22 cellular contexts compared by ENCODE assay signal in the genomic region with DNA sequence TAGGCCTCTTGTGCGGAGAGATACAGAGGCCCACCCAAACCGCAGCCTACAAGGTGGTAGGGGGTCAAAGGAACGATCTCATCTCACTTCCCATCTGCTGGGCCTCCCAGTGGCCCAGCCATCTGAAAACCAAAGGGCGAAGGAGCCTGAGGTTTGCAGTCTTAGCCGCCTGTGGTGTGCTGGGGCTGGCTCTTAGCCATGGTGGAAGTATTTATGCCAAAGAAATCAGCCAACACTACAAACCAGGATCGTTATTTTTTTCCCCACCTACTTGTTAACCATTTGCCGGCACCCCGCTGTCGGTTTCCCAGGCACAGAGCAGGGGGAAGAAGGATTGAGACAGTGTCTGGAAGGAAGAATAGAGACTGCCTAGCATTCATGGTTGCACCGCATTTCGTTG. TPM values are rescaled to one million over a fixed set of nuclear protein-coding genes. Genes with fewer than 3 reads are reported as not detected.
A peak's percentile ranks its signal among the peaks of the same experiment; 100 is the strongest.
DNase-seq lines count a peak whose midpoint lies in the region; ATAC-seq, FAIRE-seq and TF ChIP-seq lines count a peak whose summit lies in the region.
"Had no signal": no experiment of that assay in that cellular context is flagged by ENCODE, and none has a peak within 500 bp of the region (broad histone marks: within the 10 kb centered on the region; RNA-seq: fewer than 3 reads in every experiment).

No MANE protein-coding gene starts in this region.

- H3K36me3 Mint-ChIP-seq in activated CD4-positive, alpha-beta memory T cell treated with anti-CD3 and anti-CD28 coated beads for 36 hours = no peaks in the 10 kb centered on the region
- H3K36me3 Mint-ChIP-seq: CD8-positive, alpha-beta T cell; IgD-negative memory B cell had no signal

- no TSS peak for BruUV-seq in HepG2 (replicated peaks; lab: Mats Ljungman, UMichigan)

- intact Hi-C loops in HepG2 (cut with micrococcal nuclease; ENCODE audit: unreplicated experiment) = loop anchor here (5.0 to 10.0 kb wide), 2 partner anchors 280 to 493 kb away; a partner anchor contains a TSS
- intact Hi-C loops in right lobe of liver (cut with DNase I) = loop anchor here (10.0 kb wide), 2 partner anchors 940 to 950 kb away; a partner anchor contains a TSS
- intact Hi-C loops in activated CD4-positive, alpha-beta memory T cell treated with anti-CD3 and anti-CD28 coated beads for 36 hours (cut with micrococcal nuclease) = no loop called here

- peaks cover 0 to 15% (median 9%) of the 10 kb centered on the region in 4 donors for H3K4me1 ChIP-seq in liver (ENCODE audit: control insufficient read depth in 4 of 4, insufficient read depth in 4 of 4, low read length in 3 of 4)
- H3K4me1 ChIP-seq in HepG2 (ENCODE audit: insufficient read depth, low read length) = peaks cover 21% of the 10 kb centered on the region
- H3K4me1 ChIP-seq in right lobe of liver = peaks cover 0 to 11% (median 0%) of the 10 kb centered on the region in 4 donors
- H3K4me1 ChIP-seq: BLaER1, Peyer's patch had no signal

- H3K9ac ChIP-seq in liver (ENCODE audit: low read depth in 1 of 2, low read length in 2 of 2) = no peak overlapping the region
- no peak overlapping the region for H3K9ac ChIP-seq in HepG2 (ENCODE audit: insufficient read depth, low read depth, low read length)
- H3K9ac ChIP-seq: BLaER1 had no signal

- H3K4me3 Mint-ChIP-seq in activated CD4-positive, alpha-beta memory T cell treated with anti-CD3 and anti-CD28 coated beads for 36 hours = no peak overlapping the region
- H3K4me3 Mint-ChIP-seq: CD8-positive, alpha-beta T cell; HFFc6; IgD-negative memory B cell had no signal

- in situ Hi-C loops in HepG2 (cut with HindIII; ENCODE audit: extremely low pct_ligation_motif_present, low pct_unique_long_range_greater_than_20kb) = loop anchor here (10.0 to 25.0 kb wide), 3 partner anchors 457 to 582 kb away; no protein-coding TSS in a partner anchor
- in situ Hi-C loops in astrocyte of the spinal cord (cut with HindIII; ENCODE audit: low sequenced_read_pairs) = no loop called here

- H4K20me1 ChIP-seq in HepG2 (ENCODE audit: insufficient read depth, low read length) = no peaks in the 10 kb centered on the region
- H4K20me1 ChIP-seq: BLaER1 had no signal

- H3K4me3 ChIP-seq in liver (ENCODE audit: low read depth in 1 of 3, low read length in 3 of 3) (no peak overlapping the region), HepG2 (replicated peaks in 1 of 3; ENCODE audit: insufficient read depth in 1 of 3, low read depth in 2 of 3, low read length in 3 of 3) (no peak overlapping the region), astrocyte of the spinal cord (ENCODE audit: low read depth, low read length) (no peak overlapping the region), right lobe of liver (no peak overlapping the region)
- H3K4me3 ChIP-seq: BLaER1, GM12878, MG63, Peyer's patch had no signal

- H3K36me3 ChIP-seq in liver (ENCODE audit: control insufficient read depth in 4 of 4, insufficient read depth in 3 of 4, low read depth in 1 of 4, low read length in 3 of 4) (no peaks in the 10 kb centered on the region), HepG2 (replicated peaks in 1 of 2; ENCODE audit: control insufficient read depth in 1 of 2, insufficient read depth in 2 of 2, low read length in 2 of 2) (no peaks in the 10 kb centered on the region), right lobe of liver (no peaks in the 10 kb centered on the region)
- H3K36me3 ChIP-seq: BLaER1, MG63, Peyer's patch had no signal

- TF ChIP-seq POLR2A in HepG2 (IDR thresholded peaks at IDR 0.05; ENCODE audit: insufficient read depth in 1 of 2, low read depth in 2 of 2, low read length in 2 of 2) = no peak
- TF ChIP-seq POLR2A in right lobe of liver (IDR thresholded peaks at IDR 0.05) = no peak

- no peak for TF ChIP-seq EP300 in HepG2 (IDR thresholded peaks at IDR 0.05; ENCODE audit: low read depth in 2 of 2, low read length in 2 of 2)
- no peak for TF ChIP-seq EP300 in HepG2 (CRISPR knock-in tag; IDR thresholded peaks at IDR 0.05; ENCODE audit: borderline replicate concordance)

- H3K9me3 ChIP-seq in liver (ENCODE audit: control insufficient read depth in 4 of 4, low read length in 3 of 4) (no peaks in the 10 kb centered on the region), HepG2 (ENCODE audit: low read length) (no peaks in the 10 kb centered on the region), right lobe of liver (no peaks in the 10 kb centered on the region)
- H3K9me3 ChIP-seq: BLaER1, MG63, Peyer's patch had no signal

- TF ChIP-seq RAD21 in liver (IDR thresholded peaks at IDR 0.05) (no peak), HepG2 (CRISPR knock-in tag; IDR thresholded peaks at IDR 0.05) (no peak)

- H3K79me2 ChIP-seq in HepG2 (ENCODE audit: insufficient read depth, low read length) = no peaks in the 10 kb centered on the region

- H3K27me3 ChIP-seq in liver (ENCODE audit: control insufficient read depth in 4 of 4, insufficient read depth in 4 of 4, low read length in 3 of 4) (no peaks in the 10 kb centered on the region), HepG2 (ENCODE audit: control insufficient read depth in 1 of 2, insufficient read depth in 2 of 2, low read length in 2 of 2) (no peaks in the 10 kb centered on the region), right lobe of liver (no peaks in the 10 kb centered on the region)
- H3K27me3 ChIP-seq: MG63, Peyer's patch had no signal

- H2AFZ ChIP-seq in HepG2 (ENCODE audit: low read length) = no peak overlapping the region

- FAIRE-seq in HepG2 (lab: Jason Lieb, UNC) = no peak
- FAIRE-seq: GM12878, GM18507 had no signal

- no peak overlapping the region for H3K4me2 ChIP-seq in HepG2 (ENCODE audit: low read depth, low read length)
- H3K4me2 ChIP-seq: BLaER1 had no signal

- no peaks in the 10 kb centered on the region for H3K4me1 Mint-ChIP-seq in activated CD4-positive, alpha-beta memory T cell treated with anti-CD3 and anti-CD28 coated beads for 36 hours (ENCODE audit: low read depth)

- H3K27ac ChIP-seq in liver (ENCODE audit: low read depth in 1 of 2, low read length in 2 of 2) = peak overlapping the region in 1 of 2 donors; percentile 31
- H3K27ac ChIP-seq in HepG2 (ENCODE audit: extremely low read length, insufficient read depth, low read length) = no peak overlapping the region
- H3K27ac ChIP-seq in right lobe of liver = peak overlapping the region in 1 of 3 donors; percentile 37
- H3K27ac ChIP-seq: BLaER1, HL-60, Peyer's patch had no signal

- no peak for TF ChIP-seq CTCF in liver (IDR thresholded peaks at IDR 0.05; ENCODE audit: low read depth, low read length, missing input control)
- no peak for TF ChIP-seq CTCF in HepG2 (CRISPR knock-in tag; IDR thresholded peaks at IDR 0.05)
- no peak for TF ChIP-seq CTCF in astrocyte of the spinal cord (IDR thresholded peaks at IDR 0.05; ENCODE audit: low read depth, low read length)
- TF ChIP-seq CTCF in right lobe of liver (IDR thresholded peaks at IDR 0.05) = no peak

- no peak for ATAC-seq in HepG2
- ATAC-seq in right lobe of liver = peak; percentile 39 to 67 (median 56)
- no peak for ATAC-seq in GM18498 (IDR thresholded peaks at IDR 0.05; ENCODE audit: unreplicated experiment)
- ATAC-seq: CD8-positive, alpha-beta T cell; GM12878; Right ventricle myocardium inferior had no signal

- WGBS in liver = 36% methylated on average over 11 of the region's 11 CpGs
- 96% methylated on average over 6 of the region's 11 CpGs for WGBS in HepG2 (ENCODE audit: low lambda C conversion rate)
- WGBS in right lobe of liver (ENCODE audit: insufficient coverage, low coverage, low lambda C conversion rate, missing lambda C conversion rate) = 47% methylated on average over 9 of the region's 11 CpGs

- CTCF ChIA-PET in HepG2 (lab: Yijun Ruan, JAX; ENCODE audit: low intra/inter-chr PET ratio, low total read pairs) = no interaction called here
- CTCF ChIA-PET in activated CD4-positive, alpha-beta memory T cell treated with anti-CD3 and anti-CD28 coated beads for 36 hours (lab: Charles Lee) = no interaction called here

- H3K9me3 Mint-ChIP-seq in activated CD4-positive, alpha-beta memory T cell treated with anti-CD3 and anti-CD28 coated beads for 36 hours = no peaks in the 10 kb centered on the region
- H3K9me3 Mint-ChIP-seq: CD8-positive, alpha-beta T cell; HFFc6; IgD-negative memory B cell had no signal

- no peak overlapping the region for H3K27ac Mint-ChIP-seq in activated CD4-positive, alpha-beta memory T cell treated with anti-CD3 and anti-CD28 coated beads for 36 hours
- H3K27ac Mint-ChIP-seq: CD8-positive, alpha-beta T cell; HFFc6; IgD-negative memory B cell had no signal

- DNase-seq in HepG2 (ENCODE audit: low spot score) (no peak), astrocyte of the spinal cord (ENCODE audit: low read depth, low spot score) (peak; percentile 39), right lobe of liver (peak in 1 of 3 donors; percentile 53), retina (no peak)
- no peak for DNase-seq in activated CD4-positive, alpha-beta memory T cell treated with anti-CD3 and anti-CD28 coated beads for 36 hours
- DNase-seq: CD8-positive, alpha-beta T cell; HFFc6; Karpas-422; NCI-H1092; NCI-H1436 treated with DMSO at 0.1 percent for 48 hours; NCI-H2029; NCI-H2171; Peyer's patch had no signal

- H3K27me3 Mint-ChIP-seq in activated CD4-positive, alpha-beta memory T cell treated with anti-CD3 and anti-CD28 coated beads for 36 hours = no peaks in the 10 kb centered on the region

- POLR2A ChIA-PET in HepG2 (lab: Yijun Ruan, JAX) = no interaction called here
- POLR2A ChIA-PET in activated CD4-positive, alpha-beta memory T cell treated with anti-CD3 and anti-CD28 coated beads for 36 hours (lab: Charles Lee) = no interaction called here

RNA-seq across cellular contexts. Expression of a gene that starts 30.9 kb away (rescaled TPM):
- total RNA-seq in liver (1 to 10 TPM; 2.4 to 3.3 TPM), HepG2 (2016; rRNA removed; fragmentation: Illumina TruSeq; extraction: Trizol) (7.0 and 9.2 TPM in 2 replicates), right lobe of liver (1 to 10 TPM; 1.7 to 3.1 (median 2.4) TPM)
- polyA plus RNA-seq in liver (1 to 10 TPM in 1 of 2 donors, under 1 TPM in 1; 0.59 to 1.6 TPM), HepG2 (2011; rRNA removed) (2.1 and 2.8 TPM in 2 replicates)
- total RNA-seq in HepG2 (2016; cell fraction: cytosol; rRNA removed; fragmentation: Illumina TruSeq; extraction: Trizol; ENCODE audit: low read depth) = 2.6 and 4.6 TPM in 2 replicates
- 5.7 and 8.2 TPM in 2 replicates for total RNA-seq in HepG2 (2016; cell fraction: insoluble cytoplasmic fraction; rRNA removed; fragmentation: Illumina TruSeq; extraction: Trizol)
- total RNA-seq in HepG2 (2016; cell fraction: membrane; rRNA removed; fragmentation: Illumina TruSeq; extraction: Trizol) = 3.7 and 3.9 TPM in 2 replicates
- total RNA-seq in HepG2 (2016; cell fraction: nucleus; rRNA removed; fragmentation: Illumina TruSeq; extraction: Trizol) = 14.0 and 14.8 TPM in 2 replicates
- 1.3 and 1.5 TPM in 2 replicates for polyA plus RNA-seq in HepG2 (2011; cell fraction: cytosol; rRNA removed)
- 2.6 and 3.3 TPM in 2 replicates for polyA plus RNA-seq in HepG2 (2011; cell fraction: nucleus; rRNA removed)
- 2.1 and 2.2 TPM in 2 replicates for polyA plus RNA-seq in HepG2 (2012)
- polyA plus RNA-seq in HepG2 (2016; cell fraction: cytosol; fragmentation: Illumina TruSeq; extraction: Trizol; ENCODE audit: low read depth) = 0.06 and 0.17 TPM in 2 replicates
- polyA plus RNA-seq in HepG2 (2016; cell fraction: insoluble cytoplasmic fraction; fragmentation: Illumina TruSeq; extraction: Trizol; ENCODE audit: low read depth) = 2.9 and 3.0 TPM in 2 replicates
- 0.21 and 0.27 TPM in 2 replicates for polyA plus RNA-seq in HepG2 (2016; cell fraction: membrane; fragmentation: Illumina TruSeq; extraction: Trizol; ENCODE audit: low read depth)
- polyA plus RNA-seq in HepG2 (2016; cell fraction: nucleus; fragmentation: Illumina TruSeq; extraction: Trizol; ENCODE audit: insufficient read depth, low read depth) = 8.9 and 9.6 TPM in 2 replicates
- 6.2 and 9.6 TPM in 2 replicates for polyA minus RNA-seq in HepG2 (2011; rRNA and poly(A)+ RNA removed; ENCODE audit: low replicate concordance)
- polyA minus RNA-seq in HepG2 (2011; cell fraction: cytosol; rRNA and poly(A)+ RNA removed) = 3.5 and 4.9 TPM in 2 replicates
- 13.6 and 13.8 TPM in 2 replicates for polyA minus RNA-seq in HepG2 (2011; cell fraction: nucleus; rRNA and poly(A)+ RNA removed)
- 1 to 10 TPM; 1.2 to 1.4 TPM for total RNA-seq in activated CD4-positive, alpha-beta memory T cell treated with anti-CD3 and anti-CD28 coated beads for 36 hours

RNA-seq across cellular contexts. Expression of a gene that starts 40.0 kb away (rescaled TPM):
- total RNA-seq in liver (1 to 10 TPM; 1.0 to 7.2 TPM), HepG2 (2016; rRNA removed; fragmentation: Illumina TruSeq; extraction: Trizol) (7.6 and 8.7 TPM in 2 replicates), right lobe of liver (1 to 10 TPM in 2 of 6 experiments, under 1 TPM in 4; 0.48 to 1.3 (median 0.82) TPM)
- polyA plus RNA-seq in liver (1 to 10 TPM in 1 of 2 donors, under 1 TPM in 1; 0.96 to 1.1 TPM), HepG2 (2011; rRNA removed) (4.5 and 5.1 TPM in 2 replicates)
- total RNA-seq in HepG2 (2016; cell fraction: cytosol; rRNA removed; fragmentation: Illumina TruSeq; extraction: Trizol; ENCODE audit: low read depth) = 2.7 and 3.4 TPM in 2 replicates
- total RNA-seq in HepG2 (2016; cell fraction: insoluble cytoplasmic fraction; rRNA removed; fragmentation: Illumina TruSeq; extraction: Trizol) = 6.9 and 9.9 TPM in 2 replicates
- total RNA-seq in HepG2 (2016; cell fraction: membrane; rRNA removed; fragmentation: Illumina TruSeq; extraction: Trizol) = 3.2 and 3.8 TPM in 2 replicates
- 6.9 and 7.2 TPM in 2 replicates for total RNA-seq in HepG2 (2016; cell fraction: nucleus; rRNA removed; fragmentation: Illumina TruSeq; extraction: Trizol)
- polyA plus RNA-seq in HepG2 (2011; cell fraction: cytosol; rRNA removed) = 2.6 and 3.2 TPM in 2 replicates
- polyA plus RNA-seq in HepG2 (2011; cell fraction: nucleus; rRNA removed) = 3.9 and 4.4 TPM in 2 replicates
- polyA plus RNA-seq in HepG2 (2012) = 4.2 and 4.4 TPM in 2 replicates
- polyA plus RNA-seq in HepG2 (2016; cell fraction: cytosol; fragmentation: Illumina TruSeq; extraction: Trizol; ENCODE audit: low read depth) = 0.35 and 0.52 TPM in 2 replicates
- polyA plus RNA-seq in HepG2 (2016; cell fraction: insoluble cytoplasmic fraction; fragmentation: Illumina TruSeq; extraction: Trizol; ENCODE audit: low read depth) = 9.5 and 13.2 TPM in 2 replicates
- 1.8 and 2.3 TPM in 2 replicates for polyA plus RNA-seq in HepG2 (2016; cell fraction: membrane; fragmentation: Illumina TruSeq; extraction: Trizol; ENCODE audit: low read depth)
- polyA plus RNA-seq in HepG2 (2016; cell fraction: nucleus; fragmentation: Illumina TruSeq; extraction: Trizol; ENCODE audit: insufficient read depth, low read depth) = 13.4 and 13.9 TPM in 2 replicates
- polyA minus RNA-seq in HepG2 (2011; rRNA and poly(A)+ RNA removed; ENCODE audit: low replicate concordance) = 1.1 and 4.9 TPM in 2 replicates
- polyA minus RNA-seq in HepG2 (2011; cell fraction: cytosol; rRNA and poly(A)+ RNA removed) = 3.4 and 3.9 TPM in 2 replicates
- polyA minus RNA-seq in HepG2 (2011; cell fraction: nucleus; rRNA and poly(A)+ RNA removed) = 5.2 and 5.9 TPM in 2 replicates
- 1 to 10 TPM; 2.2 to 2.3 TPM for total RNA-seq in activated CD4-positive, alpha-beta memory T cell treated with anti-CD3 and anti-CD28 coated beads for 36 hours

Comparison
In these comparisons a context has a peak if more than half of its experiments do, and no peak if none do; other contexts are left out.
1. ATAC-seq: peak in right lobe of liver (4 of 4); none in HepG2 (single experiment) and GM18498 (single experiment).